Comparison of ENCODE assay signal across 20 cellular contexts in the genomic region with DNA sequence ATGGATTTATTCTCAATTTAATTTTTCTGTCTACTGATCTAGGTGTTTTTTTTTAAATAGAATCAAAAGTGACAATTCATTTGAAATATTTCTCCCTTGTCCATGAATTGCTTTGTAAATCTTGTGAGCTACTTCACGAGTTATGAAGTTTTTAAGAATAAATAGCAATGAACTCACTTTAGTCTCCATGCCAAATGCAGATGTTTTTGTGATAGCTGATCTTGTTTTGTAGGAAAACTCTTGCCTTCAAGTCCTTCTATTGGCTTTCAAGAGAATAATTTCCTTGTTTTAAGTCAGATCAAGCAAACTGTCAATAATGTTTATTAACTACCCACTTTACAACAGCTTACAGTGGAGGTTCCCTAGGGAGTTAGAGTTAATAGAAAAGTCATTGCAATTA.
"Had no signal": no experiment of that assay in that cellular context is flagged by ENCODE, and none has a peak within 500 bp of the region (broad histone marks: within the 10 kb centered on the region; RNA-seq: fewer than 3 reads in every experiment).

No MANE protein-coding gene starts in this region.

- H3K27me3 ChIP-seq: neural progenitor cell, pancreas, stomach, suprapubic skin, uterus had no signal

- H3K9ac ChIP-seq: neural progenitor cell had no signal

- H3K4me3 Mint-ChIP-seq: activated naive CD8-positive, alpha-beta T cell treated with anti-CD3 and anti-CD28 coated beads, Interleukin-2, amount 10 ng/mL, durations not matched to agents 7 days and 5 days; activated T-cell treated with anti-CD3 and anti-CD28 coated beads, Interleukin-2, amount 50 U/mL, for 4 hours; brain; dendritic cell treated with granulocyte-macrophage colony-stimulating factor and Interleukin-4, amounts not matched to agents 40 ng/mL and 50 ng/mL, for 4 days; memory B cell; neural progenitor cell; stimulated activated memory B cell treated with anti-CD40 and anti-IgM and Interleukin-4, amounts not matched to agents 10 μg/mL and 1 μg/mL and 100 μg/mL, for 72 hours had no signal

- DNase-seq: activated CD8-positive, alpha-beta memory T cell treated with anti-CD3 and anti-CD28 coated beads, Interleukin-2, amount 50 U/mL, for 48 hours; activated naive CD4-positive, alpha-beta T cell; activated naive CD8-positive, alpha-beta T cell treated with anti-CD3 and anti-CD28 coated beads, Interleukin-2, amount 10 ng/mL, durations not matched to agents 7 days and 5 days; activated T-cell treated with anti-CD3 and anti-CD28 coated beads, Interleukin-2, amount 50 U/mL, for 4 hours; effector CD4-positive, alpha-beta T cell; left colon; pancreas; psoas muscle; right cardiac atrium; stomach; T-helper 9 cell; uterus had no signal

- H2AFZ ChIP-seq: neural progenitor cell had no signal

- H3K4me3 ChIP-seq: neural progenitor cell, pancreas, psoas muscle, skin epidermis, stomach, suprapubic skin, uterus had no signal

- H3K4me1 Mint-ChIP-seq: activated naive CD8-positive, alpha-beta T cell treated with anti-CD3 and anti-CD28 coated beads, Interleukin-2, amount 10 ng/mL, durations not matched to agents 7 days and 5 days; memory B cell; stimulated activated memory B cell treated with anti-CD40 and anti-IgM and Interleukin-4, amounts not matched to agents 10 μg/mL and 1 μg/mL and 100 μg/mL, for 72 hours had no signal

- H3K27ac ChIP-seq: neural progenitor cell, pancreas, psoas muscle, skin epidermis, stomach, suprapubic skin, uterus had no signal

- H3K9me3 Mint-ChIP-seq: activated naive CD8-positive, alpha-beta T cell treated with anti-CD3 and anti-CD28 coated beads, Interleukin-2, amount 10 ng/mL, durations not matched to agents 7 days and 5 days; activated T-cell treated with anti-CD3 and anti-CD28 coated beads, Interleukin-2, amount 50 U/mL, for 4 hours; activated T-helper 2 cell treated with anti-CD3 and anti-CD28 coated beads, Interferon-gamma antibody, Interleukin-2, Interleukin-4, amounts not matched to agents 10 μg/mL and 5 μg/mL and 100 μg/mL, durations not matched to agents 14 hours and 24 hours and 36 hours; brain; dendritic cell treated with granulocyte-macrophage colony-stimulating factor and Interleukin-4, amounts not matched to agents 40 ng/mL and 50 ng/mL, for 4 days; memory B cell; neural progenitor cell; stimulated activated memory B cell treated with anti-CD40 and anti-IgM and Interleukin-4, amounts not matched to agents 10 μg/mL and 1 μg/mL and 100 μg/mL, for 72 hours had no signal

- H3K27me3 Mint-ChIP-seq: dendritic cell treated with granulocyte-macrophage colony-stimulating factor and Interleukin-4, amounts not matched to agents 40 ng/mL and 50 ng/mL, for 4 days had no signal

- H3K9me3 ChIP-seq: pancreas, psoas muscle, stomach, suprapubic skin, uterus had no signal

- H3K36me3 ChIP-seq: neural progenitor cell, pancreas, stomach, suprapubic skin, uterus had no signal

- H3K4me1 ChIP-seq: neural progenitor cell, pancreas, psoas muscle, stomach, suprapubic skin, uterus had no signal

- H3K36me3 Mint-ChIP-seq: activated naive CD8-positive, alpha-beta T cell treated with anti-CD3 and anti-CD28 coated beads, Interleukin-2, amount 10 ng/mL, durations not matched to agents 7 days and 5 days; brain; memory B cell; neural progenitor cell; stimulated activated memory B cell treated with anti-CD40 and anti-IgM and Interleukin-4, amounts not matched to agents 10 μg/mL and 1 μg/mL and 100 μg/mL, for 72 hours had no signal

- H3K27ac Mint-ChIP-seq: activated naive CD8-positive, alpha-beta T cell treated with anti-CD3 and anti-CD28 coated beads, Interleukin-2, amount 10 ng/mL, durations not matched to agents 7 days and 5 days; activated T-helper 2 cell treated with anti-CD3 and anti-CD28 coated beads, Interferon-gamma antibody, Interleukin-2, Interleukin-4, amounts not matched to agents 10 μg/mL and 5 μg/mL and 100 μg/mL, durations not matched to agents 14 hours and 24 hours and 36 hours; brain; dendritic cell treated with granulocyte-macrophage colony-stimulating factor and Interleukin-4, amounts not matched to agents 40 ng/mL and 50 ng/mL, for 4 days; memory B cell; neural progenitor cell; stimulated activated memory B cell treated with anti-CD40 and anti-IgM and Interleukin-4, amounts not matched to agents 10 μg/mL and 1 μg/mL and 100 μg/mL, for 72 hours had no signal

- H3K4me2 ChIP-seq: neural progenitor cell had no signal
